1 cellular context compared by ENCODE assay signal in the genomic region with DNA sequence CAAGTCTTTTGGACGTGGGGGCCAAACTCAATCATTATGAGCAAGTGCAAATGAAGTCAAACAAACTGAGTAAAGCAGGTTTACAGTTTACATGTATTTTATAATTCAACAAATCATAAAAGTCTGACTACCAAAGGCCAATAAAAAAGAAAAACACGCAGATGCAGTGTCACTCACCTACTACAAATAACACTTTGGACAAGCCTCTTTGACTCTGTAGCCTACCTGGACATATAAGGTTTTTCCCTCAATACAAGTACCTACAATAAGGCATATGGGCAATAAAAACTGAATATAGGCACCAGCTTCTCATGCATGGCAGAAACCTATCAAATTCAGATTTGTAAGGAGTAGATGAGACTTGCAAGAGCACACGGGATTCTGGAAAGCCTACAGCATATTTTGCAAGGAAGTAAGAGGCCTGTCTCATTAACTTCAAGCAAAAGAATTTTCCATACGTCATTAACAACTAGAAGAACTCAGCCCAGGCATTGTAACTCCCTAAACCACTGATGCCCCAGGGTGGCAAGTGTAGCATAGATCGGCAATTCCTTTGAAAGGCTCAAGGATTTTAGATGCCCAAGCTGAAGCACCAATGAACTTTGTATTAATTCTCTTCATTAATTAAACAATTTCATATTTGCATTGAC.
TF ChIP-seq lines count a peak whose summit lies in the region.

No MANE protein-coding gene starts in this region.

TF ChIP-seq in GM23338, 12 proteins besides CTCF, POLR2A, EP300 and RAD21 (continued from another document):
- TF ChIP-seq, protein P1, sequence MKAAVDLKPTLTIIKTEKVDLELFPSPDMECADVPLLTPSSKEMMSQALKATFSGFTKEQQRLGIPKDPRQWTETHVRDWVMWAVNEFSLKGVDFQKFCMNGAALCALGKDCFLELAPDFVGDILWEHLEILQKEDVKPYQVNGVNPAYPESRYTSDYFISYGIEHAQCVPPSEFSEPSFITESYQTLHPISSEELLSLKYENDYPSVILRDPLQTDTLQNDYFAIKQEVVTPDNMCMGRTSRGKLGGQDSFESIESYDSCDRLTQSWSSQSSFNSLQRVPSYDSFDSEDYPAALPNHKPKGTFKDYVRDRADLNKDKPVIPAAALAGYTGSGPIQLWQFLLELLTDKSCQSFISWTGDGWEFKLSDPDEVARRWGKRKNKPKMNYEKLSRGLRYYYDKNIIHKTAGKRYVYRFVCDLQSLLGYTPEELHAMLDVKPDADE (IDR thresholded peaks at IDR 0.05) = no peak
- TF ChIP-seq POLR2AphosphoS5 (IDR thresholded peaks at IDR 0.05; ENCODE audit: low read depth) = no peak
- no peak for TF ChIP-seq ZNF114 (CRISPR knock-in tag; IDR thresholded peaks at IDR 0.05)
- TF ChIP-seq, protein P2, sequence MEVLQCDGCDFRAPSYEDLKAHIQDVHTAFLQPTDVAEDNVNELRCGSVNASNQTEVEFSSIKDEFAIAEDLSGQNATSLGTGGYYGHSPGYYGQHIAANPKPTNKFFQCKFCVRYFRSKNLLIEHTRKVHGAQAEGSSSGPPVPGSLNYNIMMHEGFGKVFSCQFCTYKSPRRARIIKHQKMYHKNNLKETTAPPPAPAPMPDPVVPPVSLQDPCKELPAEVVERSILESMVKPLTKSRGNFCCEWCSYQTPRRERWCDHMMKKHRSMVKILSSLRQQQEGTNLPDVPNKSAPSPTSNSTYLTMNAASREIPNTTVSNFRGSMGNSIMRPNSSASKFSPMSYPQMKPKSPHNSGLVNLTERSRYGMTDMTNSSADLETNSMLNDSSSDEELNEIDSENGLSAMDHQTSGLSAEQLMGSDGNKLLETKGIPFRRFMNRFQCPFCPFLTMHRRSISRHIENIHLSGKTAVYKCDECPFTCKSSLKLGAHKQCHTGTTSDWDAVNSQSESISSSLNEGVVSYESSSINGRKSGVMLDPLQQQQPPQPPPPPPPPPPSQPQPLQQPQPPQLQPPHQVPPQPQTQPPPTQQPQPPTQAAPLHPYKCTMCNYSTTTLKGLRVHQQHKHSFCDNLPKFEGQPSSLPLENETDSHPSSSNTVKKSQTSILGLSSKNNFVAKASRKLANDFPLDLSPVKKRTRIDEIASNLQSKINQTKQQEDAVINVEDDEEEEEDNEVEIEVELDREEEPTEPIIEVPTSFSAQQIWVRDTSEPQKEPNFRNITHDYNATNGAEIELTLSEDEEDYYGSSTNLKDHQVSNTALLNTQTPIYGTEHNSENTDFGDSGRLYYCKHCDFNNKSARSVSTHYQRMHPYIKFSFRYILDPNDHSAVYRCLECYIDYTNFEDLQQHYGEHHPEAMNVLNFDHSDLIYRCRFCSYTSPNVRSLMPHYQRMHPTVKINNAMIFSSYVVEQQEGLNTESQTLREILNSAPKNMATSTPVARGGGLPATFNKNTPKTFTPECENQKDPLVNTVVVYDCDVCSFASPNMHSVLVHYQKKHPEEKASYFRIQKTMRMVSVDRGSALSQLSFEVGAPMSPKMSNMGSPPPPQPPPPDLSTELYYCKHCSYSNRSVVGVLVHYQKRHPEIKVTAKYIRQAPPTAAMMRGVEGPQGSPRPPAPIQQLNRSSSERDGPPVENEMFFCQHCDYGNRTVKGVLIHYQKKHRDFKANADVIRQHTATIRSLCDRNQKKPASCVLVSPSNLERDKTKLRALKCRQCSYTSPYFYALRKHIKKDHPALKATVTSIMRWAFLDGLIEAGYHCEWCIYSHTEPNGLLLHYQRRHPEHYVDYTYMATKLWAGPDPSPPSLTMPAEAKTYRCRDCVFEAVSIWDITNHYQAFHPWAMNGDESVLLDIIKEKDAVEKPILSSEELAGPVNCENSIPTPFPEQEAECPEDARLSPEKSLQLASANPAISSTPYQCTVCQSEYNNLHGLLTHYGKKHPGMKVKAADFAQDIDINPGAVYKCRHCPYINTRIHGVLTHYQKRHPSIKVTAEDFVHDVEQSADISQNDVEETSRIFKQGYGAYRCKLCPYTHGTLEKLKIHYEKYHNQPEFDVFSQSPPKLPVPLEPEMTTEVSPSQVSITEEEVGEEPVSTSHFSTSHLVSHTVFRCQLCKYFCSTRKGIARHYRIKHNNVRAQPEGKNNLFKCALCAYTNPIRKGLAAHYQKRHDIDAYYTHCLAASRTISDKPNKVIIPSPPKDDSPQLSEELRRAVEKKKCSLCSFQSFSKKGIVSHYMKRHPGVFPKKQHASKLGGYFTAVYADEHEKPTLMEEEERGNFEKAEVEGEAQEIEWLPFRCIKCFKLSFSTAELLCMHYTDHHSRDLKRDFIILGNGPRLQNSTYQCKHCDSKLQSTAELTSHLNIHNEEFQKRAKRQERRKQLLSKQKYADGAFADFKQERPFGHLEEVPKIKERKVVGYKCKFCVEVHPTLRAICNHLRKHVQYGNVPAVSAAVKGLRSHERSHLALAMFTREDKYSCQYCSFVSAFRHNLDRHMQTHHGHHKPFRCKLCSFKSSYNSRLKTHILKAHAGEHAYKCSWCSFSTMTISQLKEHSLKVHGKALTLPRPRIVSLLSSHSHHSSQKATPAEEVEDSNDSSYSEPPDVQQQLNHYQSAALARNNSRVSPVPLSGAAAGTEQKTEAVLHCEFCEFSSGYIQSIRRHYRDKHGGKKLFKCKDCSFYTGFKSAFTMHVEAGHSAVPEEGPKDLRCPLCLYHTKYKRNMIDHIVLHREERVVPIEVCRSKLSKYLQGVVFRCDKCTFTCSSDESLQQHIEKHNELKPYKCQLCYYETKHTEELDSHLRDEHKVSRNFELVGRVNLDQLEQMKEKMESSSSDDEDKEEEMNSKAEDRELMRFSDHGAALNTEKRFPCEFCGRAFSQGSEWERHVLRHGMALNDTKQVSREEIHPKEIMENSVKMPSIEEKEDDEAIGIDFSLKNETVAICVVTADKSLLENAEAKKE (CRISPR knock-in tag; IDR thresholded peaks at IDR 0.05) = no peak
- no peak for TF ChIP-seq EZH2phosphoT487 (IDR thresholded peaks at IDR 0.05; ENCODE audit: unreplicated experiment)
- no peak for TF ChIP-seq ZNF331 (CRISPR knock-in tag; IDR thresholded peaks at IDR 0.05; ENCODE audit: low read depth)
- no peak for TF ChIP-seq STAT1 (IDR thresholded peaks at IDR 0.05; ENCODE audit: unreplicated experiment)
- TF ChIP-seq, protein P3, sequence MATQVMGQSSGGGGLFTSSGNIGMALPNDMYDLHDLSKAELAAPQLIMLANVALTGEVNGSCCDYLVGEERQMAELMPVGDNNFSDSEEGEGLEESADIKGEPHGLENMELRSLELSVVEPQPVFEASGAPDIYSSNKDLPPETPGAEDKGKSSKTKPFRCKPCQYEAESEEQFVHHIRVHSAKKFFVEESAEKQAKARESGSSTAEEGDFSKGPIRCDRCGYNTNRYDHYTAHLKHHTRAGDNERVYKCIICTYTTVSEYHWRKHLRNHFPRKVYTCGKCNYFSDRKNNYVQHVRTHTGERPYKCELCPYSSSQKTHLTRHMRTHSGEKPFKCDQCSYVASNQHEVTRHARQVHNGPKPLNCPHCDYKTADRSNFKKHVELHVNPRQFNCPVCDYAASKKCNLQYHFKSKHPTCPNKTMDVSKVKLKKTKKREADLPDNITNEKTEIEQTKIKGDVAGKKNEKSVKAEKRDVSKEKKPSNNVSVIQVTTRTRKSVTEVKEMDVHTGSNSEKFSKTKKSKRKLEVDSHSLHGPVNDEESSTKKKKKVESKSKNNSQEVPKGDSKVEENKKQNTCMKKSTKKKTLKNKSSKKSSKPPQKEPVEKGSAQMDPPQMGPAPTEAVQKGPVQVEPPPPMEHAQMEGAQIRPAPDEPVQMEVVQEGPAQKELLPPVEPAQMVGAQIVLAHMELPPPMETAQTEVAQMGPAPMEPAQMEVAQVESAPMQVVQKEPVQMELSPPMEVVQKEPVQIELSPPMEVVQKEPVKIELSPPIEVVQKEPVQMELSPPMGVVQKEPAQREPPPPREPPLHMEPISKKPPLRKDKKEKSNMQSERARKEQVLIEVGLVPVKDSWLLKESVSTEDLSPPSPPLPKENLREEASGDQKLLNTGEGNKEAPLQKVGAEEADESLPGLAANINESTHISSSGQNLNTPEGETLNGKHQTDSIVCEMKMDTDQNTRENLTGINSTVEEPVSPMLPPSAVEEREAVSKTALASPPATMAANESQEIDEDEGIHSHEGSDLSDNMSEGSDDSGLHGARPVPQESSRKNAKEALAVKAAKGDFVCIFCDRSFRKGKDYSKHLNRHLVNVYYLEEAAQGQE (IDR thresholded peaks at IDR 0.05; ENCODE audit: unreplicated experiment) = no peak
- no peak for TF ChIP-seq CREB1 (CRISPR knock-in tag; IDR thresholded peaks at IDR 0.05; ENCODE audit: low read depth)
- TF ChIP-seq NANOG (IDR thresholded peaks at IDR 0.05; ENCODE audit: borderline replicate concordance) = no peak
